Comparison of ENCODE assay signal across 18 cellular contexts in the genomic region with DNA sequence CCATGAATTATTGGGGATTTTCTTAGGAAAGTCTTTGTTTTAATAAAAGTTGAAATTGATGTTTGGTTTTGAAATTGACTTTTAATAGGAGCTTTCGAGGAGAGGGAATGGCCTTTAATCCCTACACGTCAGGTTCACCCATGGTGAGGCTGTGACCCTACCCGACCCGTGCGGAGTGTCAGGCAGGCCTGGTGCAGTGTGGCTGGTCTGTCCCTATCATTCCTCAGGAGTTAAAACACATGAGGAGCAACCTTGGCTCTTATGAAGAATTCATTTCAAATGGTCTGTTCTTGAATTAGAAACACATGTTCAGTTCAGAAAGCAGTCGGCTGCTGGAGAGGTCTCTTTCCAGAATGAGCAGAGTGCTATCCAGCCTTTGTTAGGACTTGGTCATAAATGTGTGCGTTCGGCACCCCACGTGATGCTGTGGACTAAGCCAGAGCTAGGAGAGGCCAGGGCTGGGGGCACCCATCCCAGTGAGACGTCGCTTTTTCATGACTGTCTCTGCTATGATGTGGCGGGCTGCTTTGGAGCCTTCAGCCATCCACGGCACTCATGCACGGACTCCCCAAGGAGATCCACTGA. TPM values are rescaled to one million over a fixed set of nuclear protein-coding genes. Genes with fewer than 3 reads are reported as not detected.
DNase-seq lines count a peak whose midpoint lies in the region; ATAC-seq and TF ChIP-seq lines count a peak whose summit lies in the region.
"Had no signal": no experiment of that assay in that cellular context is flagged by ENCODE, and none has a peak within 500 bp of the region (broad histone marks: within the 10 kb centered on the region; RNA-seq: fewer than 3 reads in every experiment).

No MANE protein-coding gene starts in this region.

- H3K4me3 ChIP-seq in adipocyte (ENCODE audit: low read length) (peak overlapping the region; percentile 0), parathyroid adenoma (ENCODE audit: low read depth, low read length) (peak overlapping the region; percentile 29), Karpas-422 (ENCODE audit: low read length) (no peak overlapping the region)
- H3K4me3 ChIP-seq: lung, skin epidermis had no signal

- intact Hi-C loops in Right ventricle myocardium inferior (cut with DNase I) = loop anchor here (10.0 kb wide), 1 partner anchor 107 kb away; no protein-coding TSS in a partner anchor

- H3K9ac ChIP-seq in adipocyte (ENCODE audit: low read length) (peak overlapping the region; percentile 0), parathyroid adenoma (peak overlapping the region; percentile 70), Karpas-422 (ENCODE audit: low read length) (no peak overlapping the region)

- ATAC-seq in Right ventricle myocardium inferior = peak; percentile 35
- no peak for ATAC-seq in activated naive CD4-positive, alpha-beta T cell treated with anti-CD3 and anti-CD28 coated beads, Interleukin-2, amount 50 U/mL, for 72 hours
- no peak for ATAC-seq in HG02938 (IDR thresholded peaks at IDR 0.05; ENCODE audit: unreplicated experiment)
- ATAC-seq: stimulated activated naive CD8-positive, alpha-beta T cell treated with anti-CD3 and anti-CD28 coated beads, Interleukin-15, Interleukin-2, amounts not matched to agents 100 U/mL and 50 U/mL, for 24 hours; T-cell had no signal

- H3K4me2 ChIP-seq in parathyroid adenoma (ENCODE audit: low read length) = peak overlapping the region; percentile 53
- no peak overlapping the region for H3K4me2 ChIP-seq in Karpas-422 (ENCODE audit: low read depth, low read length, poor library complexity, severe bottlenecking)

- peaks cover 48% of the 10 kb centered on the region for H3K4me1 ChIP-seq in adipocyte (ENCODE audit: control insufficient read depth, insufficient read depth, low read length)
- H3K4me1 ChIP-seq in parathyroid adenoma = peaks cover 76% of the 10 kb centered on the region
- no peaks in the 10 kb centered on the region for H3K4me1 ChIP-seq in Karpas-422 (ENCODE audit: low read length)

- H3K27ac Mint-ChIP-seq in activated naive CD4-positive, alpha-beta T cell treated with anti-CD3 and anti-CD28 coated beads, Interleukin-2, amount 50 U/mL, for 72 hours = no peak overlapping the region
- H3K27ac Mint-ChIP-seq: activated B cell treated with CpG ODN at 0.5 μM for 24 hours; activated naive CD8-positive, alpha-beta T cell; T-cell had no signal

- H3K27me3 ChIP-seq in adipocyte (replicated peaks; ENCODE audit: control insufficient read depth, insufficient read depth, low read length) (no peaks in the 10 kb centered on the region), parathyroid adenoma (ENCODE audit: control insufficient read depth, insufficient read depth, low read length) (no peaks in the 10 kb centered on the region), Karpas-422 (ENCODE audit: low read length) (no peaks in the 10 kb centered on the region)

- H3K9me3 ChIP-seq in adipocyte (ENCODE audit: control insufficient read depth, low read length) (no peaks in the 10 kb centered on the region), parathyroid adenoma (ENCODE audit: control insufficient read depth, low read length) (no peaks in the 10 kb centered on the region), Karpas-422 (ENCODE audit: low read length) (no peaks in the 10 kb centered on the region)

- no peaks in the 10 kb centered on the region for H3K9me2 ChIP-seq in Karpas-422 (replicated peaks; ENCODE audit: insufficient read depth, low read length)

- H3K79me2 ChIP-seq in parathyroid adenoma (peaks cover 39% of the 10 kb centered on the region), Karpas-422 (ENCODE audit: low read length) (no peaks in the 10 kb centered on the region)

- no peak overlapping the region for H2AFZ ChIP-seq in parathyroid adenoma
- no peak overlapping the region for H2AFZ ChIP-seq in Karpas-422 (ENCODE audit: low read length)

- H3K27ac ChIP-seq in parathyroid adenoma = peak overlapping the region; percentile 99
- no peak overlapping the region for H3K27ac ChIP-seq in Karpas-422 (ENCODE audit: low read length)
- H3K27ac ChIP-seq: C4-2B, epithelial cell of prostate had no signal

- TF ChIP-seq CTCF in parathyroid adenoma (IDR thresholded peaks at IDR 0.05) = no peak

- peak; percentile 70 for DNase-seq in AG20443 (ENCODE audit: low spot score)
- peak; percentile 77 for DNase-seq in adipocyte (ENCODE audit: low read depth)
- no peak for DNase-seq in Right ventricle myocardium inferior (ENCODE audit: missing footprints)
- DNase-seq in activated naive CD4-positive, alpha-beta T cell treated with anti-CD3 and anti-CD28 coated beads, Interleukin-2, amount 50 U/mL, for 72 hours (ENCODE audit: low spot score in 2 of 2) = no peak
- no peak for DNase-seq in Karpas-422
- DNase-seq in DMS 273 treated with DMSO at 0.1 percent for 48 hours (lab: John Stamatoyannopoulos, UW) = no peak
- DNase-seq: activated B cell treated with CpG ODN at 0.5 μM for 24 hours; NCI-H187 treated with DMSO at 0.1 percent for 48 hours; NCI-H526; stimulated activated naive CD8-positive, alpha-beta T cell treated with anti-CD3 and anti-CD28 coated beads, Interleukin-15, Interleukin-2, amounts not matched to agents 100 U/mL and 50 U/mL, for 24 hours; T-cell had no signal

- no peaks in the 10 kb centered on the region for H3K36me3 Mint-ChIP-seq in activated naive CD4-positive, alpha-beta T cell treated with anti-CD3 and anti-CD28 coated beads, Interleukin-2, amount 50 U/mL, for 72 hours
- H3K36me3 Mint-ChIP-seq: activated naive CD8-positive, alpha-beta T cell; T-cell had no signal

- H3K36me3 ChIP-seq in adipocyte (ENCODE audit: control insufficient read depth, insufficient read depth, low read length, severe bottlenecking) = no peaks in the 10 kb centered on the region
- no peaks in the 10 kb centered on the region for H3K36me3 ChIP-seq in parathyroid adenoma (ENCODE audit: control insufficient read depth, insufficient read depth, low read length)
- no peaks in the 10 kb centered on the region for H3K36me3 ChIP-seq in Karpas-422 (ENCODE audit: insufficient read depth, low read length)

- no peaks in the 10 kb centered on the region for H4K20me1 ChIP-seq in Karpas-422 (ENCODE audit: insufficient read depth, low read depth, low read length)

- H3K9me3 Mint-ChIP-seq in activated naive CD4-positive, alpha-beta T cell treated with anti-CD3 and anti-CD28 coated beads, Interleukin-2, amount 50 U/mL, for 72 hours = no peaks in the 10 kb centered on the region
- H3K9me3 Mint-ChIP-seq: activated B cell treated with CpG ODN at 0.5 μM for 24 hours, T-cell had no signal

RNA-seq across cellular contexts. Expression of a gene that starts 54.7 kb away (rescaled TPM):
- total RNA-seq in Right ventricle myocardium inferior = 24.6 TPM
- total RNA-seq in activated naive CD4-positive, alpha-beta T cell treated with anti-CD3 and anti-CD28 coated beads, Interleukin-2, amount 50 U/mL, for 72 hours = 10 to 100 TPM; 13.0 to 24.4 TPM
- total RNA-seq in Karpas-422 (2014; rRNA removed; shearing (Covaris generic); ENCODE audit: low replicate concordance) = 1.8 and 2.3 TPM in 2 replicates

Comparison
In these comparisons a context has a peak if more than half of its experiments do, and no peak if none do; other contexts are left out.
1. DNase-seq: peak in AG20443 (single experiment) and adipocyte (single experiment); none in Right ventricle myocardium inferior (single experiment), activated naive CD4-positive, alpha-beta T cell treated with anti-CD3 and anti-CD28 coated beads, Interleukin-2, amount 50 U/mL, for 72 hours (0 of 2), Karpas-422 (single experiment) and DMS 273 treated with DMSO at 0.1 percent for 48 hours (single experiment).